In genomic region chrX:18101087-18101486, GRCh38 we compare ENCODE assay signal across 32 cellular contexts.
"Had no signal": no experiment of that assay in that cellular context is flagged by ENCODE, and none has a peak within 500 bp of the region (broad histone marks: within the 10 kb centered on the region; RNA-seq: fewer than 3 reads in every experiment).

No MANE protein-coding gene starts in this region.

- H3K79me2 ChIP-seq: parathyroid adenoma had no signal

- H3K27ac Mint-ChIP-seq: naive B cell; naive thymus-derived CD8-positive, alpha-beta T cell; natural killer cell treated with Interleukin-12 subunit alpha and Interleukin-12 subunit beta and Interleukin-15 and Interleukin-18, amount 100 ng/mL, for 72 hours; nephron progenitor cell; neural progenitor cell; progenitor cell of endocrine pancreas; stimulated activated memory B cell treated with anti-CD40 and anti-IgM and Interleukin-4, amounts not matched to agents 10 μg/mL and 1 μg/mL and 100 μg/mL, for 72 hours; stimulated activated naive CD8-positive, alpha-beta T cell treated with anti-CD3 and anti-CD28 coated beads, Interleukin-15, amount 100 ng/mL, for 72 hours; type B pancreatic cell had no signal

- H3K9ac ChIP-seq: neural progenitor cell, parathyroid adenoma had no signal

- H3K36me3 ChIP-seq: neural progenitor cell, ovary, right lobe of liver, sigmoid colon, spleen, thoracic aorta, thyroid gland, tibial nerve, upper lobe of right lung, uterus had no signal

- H3K9me3 Mint-ChIP-seq: natural killer cell treated with Interleukin-12 subunit alpha and Interleukin-12 subunit beta and Interleukin-15 and Interleukin-18, amount 100 ng/mL, for 72 hours; stimulated activated memory B cell treated with anti-CD40 and anti-IgM and Interleukin-4, amounts not matched to agents 10 μg/mL and 1 μg/mL and 100 μg/mL, for 72 hours; stimulated activated naive CD8-positive, alpha-beta T cell treated with anti-CD3 and anti-CD28 coated beads, Interleukin-15, amount 100 ng/mL, for 72 hours had no signal

- H3K27me3 ChIP-seq: neural progenitor cell, ovary, right lobe of liver, thyroid gland, tibial nerve, upper lobe of right lung, uterus had no signal

- H3K27ac ChIP-seq: neural progenitor cell, ovary, parathyroid adenoma, psoas muscle, right lobe of liver, sigmoid colon, spleen, thoracic aorta, thyroid gland, tibial nerve, upper lobe of right lung, uterus had no signal

- H3K9me3 ChIP-seq: ovary, psoas muscle, right lobe of liver, sigmoid colon, spleen, thoracic aorta, thyroid gland, tibial nerve, upper lobe of right lung, uterus had no signal

- H3K4me1 ChIP-seq: parathyroid adenoma, psoas muscle, right lobe of liver, sigmoid colon, spleen, thyroid gland, tibial nerve, upper lobe of right lung, uterus had no signal

- H3K36me3 Mint-ChIP-seq: naive B cell; natural killer cell treated with Interleukin-12 subunit alpha and Interleukin-12 subunit beta and Interleukin-15 and Interleukin-18, amount 100 ng/mL, for 72 hours; stimulated activated memory B cell treated with anti-CD40 and anti-IgM and Interleukin-4, amounts not matched to agents 10 μg/mL and 1 μg/mL and 100 μg/mL, for 72 hours had no signal

- H3K4me3 Mint-ChIP-seq: naive B cell; naive thymus-derived CD8-positive, alpha-beta T cell; natural killer cell treated with Interleukin-12 subunit alpha and Interleukin-12 subunit beta and Interleukin-15 and Interleukin-18, amount 100 ng/mL, for 72 hours; nephron progenitor cell; neural progenitor cell; stimulated activated memory B cell treated with anti-CD40 and anti-IgM and Interleukin-4, amounts not matched to agents 10 μg/mL and 1 μg/mL and 100 μg/mL, for 72 hours; stimulated activated naive CD8-positive, alpha-beta T cell treated with anti-CD3 and anti-CD28 coated beads, Interleukin-15, amount 100 ng/mL, for 72 hours; type B pancreatic cell had no signal

- H3K4me3 ChIP-seq: neural progenitor cell, ovary, psoas muscle, right lobe of liver, sigmoid colon, spleen, thoracic aorta, thyroid gland, tibial nerve, upper lobe of right lung, uterus had no signal

- H3K4me1 Mint-ChIP-seq: naive B cell; stimulated activated memory B cell treated with anti-CD40 and anti-IgM and Interleukin-4, amounts not matched to agents 10 μg/mL and 1 μg/mL and 100 μg/mL, for 72 hours; stimulated activated naive CD8-positive, alpha-beta T cell treated with anti-CD3 and anti-CD28 coated beads, Interleukin-15, amount 100 ng/mL, for 72 hours had no signal

- H2AFZ ChIP-seq: neural progenitor cell, parathyroid adenoma had no signal

- DNase-seq: naive B cell; naive thymus-derived CD8-positive, alpha-beta T cell; nephron progenitor cell; occipital lobe; ovary; posterior cingulate gyrus; psoas muscle; right cardiac atrium; right lobe of liver; sigmoid colon; small intestine; spleen; stimulated activated CD4-positive, alpha-beta T cell treated with anti-CD3 and anti-CD28 coated beads, Interleukin-12 subunit alpha, Interleukin-12 subunit beta, amount 100 ng/mL, for 4 hours; stimulated activated CD4-positive, alpha-beta T cell treated with anti-CD3 and anti-CD28 coated beads, Interleukin-1b, Interleukin-23, amount 100 ng/mL, for 48 hours; stimulated activated CD4-positive, alpha-beta T cell treated with anti-CD3 and anti-CD28 coated beads, Interleukin-4, amount 100 ng/mL, for 1 hour; stimulated activated CD4-positive, alpha-beta T cell treated with anti-CD3 and anti-CD28 coated beads, Interleukin-4, amount 100 ng/mL, for 4 hours; stimulated activated CD8-positive, alpha-beta memory T cell treated with anti-CD3 and anti-CD28 coated beads, Interleukin-4, amount 100 ng/mL, for 48 hours; stimulated activated naive CD4-positive, alpha-beta T cell; stimulated activated naive CD8-positive, alpha-beta T cell treated with anti-CD3 and anti-CD28 coated beads, Interleukin-15, amount 100 ng/mL, for 72 hours; stimulated activated naive CD8-positive, alpha-beta T cell treated with anti-CD3 and anti-CD28 coated beads, Interleukin-15, Interleukin-2, amounts not matched to agents 100 U/mL and 50 U/mL, for 24 hours; substantia nigra; thyroid gland; upper lobe of right lung; uterus had no signal

- H3K27me3 Mint-ChIP-seq: progenitor cell of endocrine pancreas, type B pancreatic cell had no signal

- H3K4me2 ChIP-seq: neural progenitor cell had no signal

- ATAC-seq: naive thymus-derived CD8-positive, alpha-beta T cell; natural killer cell treated with Interleukin-12 subunit alpha and Interleukin-12 subunit beta and Interleukin-15 and Interleukin-18, amount 100 ng/mL, for 72 hours; psoas muscle; right cardiac atrium; right lobe of liver; stimulated activated memory B cell treated with anti-CD40 and anti-IgM and Interleukin-4, amounts not matched to agents 10 μg/mL and 1 μg/mL and 100 μg/mL, for 72 hours; stimulated activated naive CD8-positive, alpha-beta T cell treated with anti-CD3 and anti-CD28 coated beads, Interleukin-15, amount 100 ng/mL, for 72 hours; stimulated activated naive CD8-positive, alpha-beta T cell treated with anti-CD3 and anti-CD28 coated beads, Interleukin-15, Interleukin-2, amounts not matched to agents 100 U/mL and 50 U/mL, for 24 hours; upper lobe of right lung had no signal
